In genomic region chr20:63044204-63044600, GRCh38 we compare ENCODE assay signal across 21 cellular contexts. TPM values are rescaled to one million over a fixed set of nuclear protein-coding genes. Genes with fewer than 3 reads are reported as not detected.
"Had no signal": no experiment of that assay in that cellular context is flagged by ENCODE, and none has a peak within 500 bp of the region (broad histone marks: within the 10 kb centered on the region; RNA-seq: fewer than 3 reads in every experiment).

No MANE protein-coding gene starts in this region.

- H3K4me3 ChIP-seq: dorsolateral prefrontal cortex, heart right ventricle, sigmoid colon, skin epidermis had no signal

- ATAC-seq: heart right ventricle; naive thymus-derived CD4-positive, alpha-beta T cell had no signal

- H3K36me3 ChIP-seq: heart right ventricle, sigmoid colon had no signal

- DNase-seq: cortex of kidney; dorsolateral prefrontal cortex; effector CD8-positive, alpha-beta T cell; foreskin melanocyte; hypothalamus; islet precursor cell; mammary epithelial cell; naive thymus-derived CD4-positive, alpha-beta T cell; nephron progenitor cell; sigmoid colon; stimulated activated CD4-positive, alpha-beta T cell treated with anti-CD3 and anti-CD28 coated beads, Interleukin-12 subunit alpha, Interleukin-12 subunit beta, amount 100 ng/mL, for 4 hours; stimulated activated naive CD4-positive, alpha-beta T cell treated with Interleukin-2 at 50 U/mL for 16 hours had no signal

- H3K36me3 Mint-ChIP-seq: naive thymus-derived CD4-positive, alpha-beta T cell; type B pancreatic cell had no signal

- H3K9me3 Mint-ChIP-seq: type B pancreatic cell had no signal

- H3K27ac ChIP-seq: dorsolateral prefrontal cortex, heart right ventricle, sigmoid colon, skin epidermis had no signal

- H3K4me1 ChIP-seq: heart right ventricle, sigmoid colon had no signal

- H3K27ac Mint-ChIP-seq: naive thymus-derived CD4-positive, alpha-beta T cell; nephron progenitor cell; type B pancreatic cell had no signal

- H3K4me1 Mint-ChIP-seq: nephron progenitor cell had no signal

- H3K4me3 Mint-ChIP-seq: naive thymus-derived CD4-positive, alpha-beta T cell; nephron progenitor cell; type B pancreatic cell had no signal

- H3K9me3 ChIP-seq: heart right ventricle, sigmoid colon had no signal

RNA-seq across cellular contexts. Expression of gene BHLHE23, which starts 37.4 kb away (rescaled TPM):
- total RNA-seq: dorsolateral prefrontal cortex; heart right ventricle; liver; mammary epithelial cell; mesenteric fat pad; mononuclear cell; naive thymus-derived CD4-positive, alpha-beta T cell; osteocyte; pulmonary artery endothelial cell; sigmoid colon had no signal
- polyA plus RNA-seq: esophagus; liver; mammary epithelial cell; naive thymus-derived CD4-positive, alpha-beta T cell; sigmoid colon had no signal
